1 cellular context compared by ENCODE assay signal in the genomic region with DNA sequence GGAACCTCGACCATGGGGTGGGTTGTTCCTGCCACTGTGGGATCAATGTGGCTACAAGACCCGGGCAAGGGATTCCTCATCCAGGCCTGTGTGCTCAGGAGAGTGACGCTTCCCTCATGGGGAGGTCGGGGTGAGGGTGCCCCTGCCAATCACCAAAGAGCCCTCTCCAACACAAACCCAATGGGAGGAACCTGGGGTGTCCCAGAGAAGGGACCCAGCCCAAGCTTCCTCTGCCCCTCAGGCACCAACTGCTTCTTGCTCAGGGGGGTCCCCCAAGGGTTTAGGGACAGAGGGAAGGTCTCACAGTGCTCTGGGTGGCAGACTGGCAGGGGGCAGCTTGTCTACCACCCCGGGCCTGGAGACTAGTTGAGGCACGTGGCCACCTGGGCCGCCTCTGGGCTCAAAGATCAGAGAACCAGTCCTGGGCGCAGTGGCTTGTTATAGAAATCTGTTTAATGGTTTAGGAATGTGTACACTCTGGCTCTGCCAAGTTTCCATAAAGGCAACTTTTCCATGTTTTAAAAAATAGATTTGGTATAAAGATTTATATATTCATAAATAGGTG.
TF ChIP-seq lines count a peak whose summit lies in the region.

No MANE protein-coding gene starts in this region.

TF ChIP-seq in IMR-90, 13 proteins besides CTCF, POLR2A, EP300 and RAD21:
- TF ChIP-seq, protein P1, sequence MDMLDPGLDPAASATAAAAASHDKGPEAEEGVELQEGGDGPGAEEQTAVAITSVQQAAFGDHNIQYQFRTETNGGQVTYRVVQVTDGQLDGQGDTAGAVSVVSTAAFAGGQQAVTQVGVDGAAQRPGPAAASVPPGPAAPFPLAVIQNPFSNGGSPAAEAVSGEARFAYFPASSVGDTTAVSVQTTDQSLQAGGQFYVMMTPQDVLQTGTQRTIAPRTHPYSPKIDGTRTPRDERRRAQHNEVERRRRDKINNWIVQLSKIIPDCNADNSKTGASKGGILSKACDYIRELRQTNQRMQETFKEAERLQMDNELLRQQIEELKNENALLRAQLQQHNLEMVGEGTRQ (IDR thresholded peaks at IDR 0.05; ENCODE audit: low read depth, low read length): peak; percentile 56; the same call in 1 of the 2 replicates
- no peak for TF ChIP-seq CHD1 (IDR thresholded peaks at IDR 0.05; ENCODE audit: low read depth, low read length)
